In genomic region chr6:88491266-88491665, GRCh38 we compare ENCODE assay signal across 20 cellular contexts.
DNase-seq lines count a peak whose midpoint lies in the region; ATAC-seq and TF ChIP-seq lines count a peak whose summit lies in the region.
"Had no signal": no experiment of that assay in that cellular context is flagged by ENCODE, and none has a peak within 500 bp of the region (broad histone marks: within the 10 kb centered on the region; RNA-seq: fewer than 3 reads in every experiment).

No MANE protein-coding gene starts in this region.

- no peaks in the 10 kb centered on the region for H3K36me3 ChIP-seq in HAP-1 (replicated peaks)
- H3K36me3 ChIP-seq in heart right ventricle = no peaks in the 10 kb centered on the region
- H3K36me3 ChIP-seq: BE2C had no signal

- DNase-seq in HAP-1 (ENCODE audit: low spot score in 2 of 2) (peak; percentile 68 to 70), fibroblast of mammary gland (ENCODE audit: low read depth) (peak; percentile 24), omental fat pad (ENCODE audit: low spot score) (no peak), OCI-M2 (lab: John Stamatoyannopoulos, UW; ENCODE audit: unreplicated experiment) (no peak), heart right ventricle (no peak)
- DNase-seq in stimulated activated naive CD4-positive, alpha-beta T cell treated with Interleukin-2 at 50 U/mL for 16 hours (lab: John Stamatoyannopoulos, UW) = no peak
- DNase-seq: ACHN, BE2C, Calu3, DMS79 treated with DMSO at 0.1 percent for 48 hours, NCI-H1092, NCI-H1436, NCI-H187, NCI-H2081 treated with DMSO at 0.1 percent for 48 hours, NCI-H2171, NCI-H345, NCI-H510A treated with DMSO at 0.1 percent for 48 hours, NCI-H774, SK-N-SH had no signal

- 66 to 79% methylated on average over 3 of the region's 3 CpGs for WGBS in heart right ventricle, 2 donors

- no peak for TF ChIP-seq CTCF in fibroblast of mammary gland (conservative IDR thresholded peaks at IDR 0.05; ENCODE audit: control insufficient read depth, insufficient read depth, low read depth, low read length)
- no peak for TF ChIP-seq CTCF in omental fat pad (IDR thresholded peaks at IDR 0.05)
- no peak for TF ChIP-seq CTCF in heart right ventricle (IDR thresholded peaks at IDR 0.05)

- H3K9me3 ChIP-seq in HAP-1 = no peaks in the 10 kb centered on the region
- peaks cover 0 to 10% (median 0%) of the 10 kb centered on the region in 11 donors for H3K9me3 ChIP-seq in heart right ventricle
- H3K9me3 ChIP-seq: BE2C, SK-N-SH had no signal

- in situ Hi-C loops in HAP-1 (cut with MboI; ENCODE audit: low sequenced_read_pairs) = loop anchor here (25.0 kb wide), 1 partner anchor 554 kb away; no protein-coding TSS in a partner anchor

- H3K27ac ChIP-seq in heart right ventricle = peak overlapping the region in 2 of 10 donors; percentile 24 to 41

- H3K4me1 ChIP-seq in HAP-1 (peaks cover 22% of the 10 kb centered on the region), heart right ventricle (no peaks in the 10 kb centered on the region)
- H3K4me1 ChIP-seq: BE2C had no signal

- ATAC-seq in omental fat pad (ENCODE audit: low FRiP score) (peak; percentile 19), heart right ventricle (no peak), GM18909 (IDR thresholded peaks at IDR 0.05; ENCODE audit: poor library complexity, unreplicated experiment) (no peak)

- H3K4me3 ChIP-seq in HAP-1 (no peak overlapping the region), fibroblast of mammary gland (ENCODE audit: control insufficient read depth, low read depth, low read length) (no peak overlapping the region), heart right ventricle (no peak overlapping the region)

- intact Hi-C loops in heart right ventricle (cut with DNase I) = loop anchor here in 7 of 10 donors (5.0 to 10.0 kb wide), 5 partner anchors 556 to 1416 kb away; no protein-coding TSS in a partner anchor

- no peaks in the 10 kb centered on the region for H3K27me3 ChIP-seq in HAP-1 (ENCODE audit: low read depth)
- no peaks in the 10 kb centered on the region for H3K27me3 ChIP-seq in heart right ventricle
- H3K27me3 ChIP-seq: BE2C had no signal

Comparison
In these comparisons a context has a peak if more than half of its experiments do, and no peak if none do; other contexts are left out.
1. DNase-seq: peak in HAP-1 (2 of 2) and fibroblast of mammary gland (single experiment); none in omental fat pad (single experiment), stimulated activated naive CD4-positive, alpha-beta T cell treated with Interleukin-2 at 50 U/mL for 16 hours (single experiment), OCI-M2 (single experiment) and heart right ventricle (0 of 2).